In genomic region chr13:31476266-31476665, GRCh38 we compare ENCODE assay signal across 2 cellular contexts.
TF ChIP-seq lines count a peak whose summit lies in the region.

No MANE protein-coding gene starts in this region.

TF ChIP-seq in SK-N-SH, 30 proteins besides CTCF, POLR2A, EP300 and RAD21 (continued from another document):
- TF ChIP-seq REST (IDR thresholded peaks at IDR 0.05; ENCODE audit: low read depth, low read length): no peak
- TF ChIP-seq SIN3A (IDR thresholded peaks at IDR 0.05; ENCODE audit: borderline replicate concordance, low read depth, low read length): no peak
- no peak for TF ChIP-seq GABPA (IDR thresholded peaks at IDR 0.05; ENCODE audit: low read depth)
- no peak for TF ChIP-seq YY1 (IDR thresholded peaks at IDR 0.05; ENCODE audit: low read depth)
- no peak for TF ChIP-seq TCF12 (IDR thresholded peaks at IDR 0.05)
- TF ChIP-seq RFX5 (IDR thresholded peaks at IDR 0.05; ENCODE audit: low read length): no peak
- no peak for TF ChIP-seq USF1 (IDR thresholded peaks at IDR 0.05; ENCODE audit: borderline replicate concordance, low read depth)
- no peak for TF ChIP-seq FOSL2 (IDR thresholded peaks at IDR 0.05; ENCODE audit: borderline replicate concordance, low read depth)
- no peak for TF ChIP-seq ZBTB33 (IDR thresholded peaks at IDR 0.05; ENCODE audit: borderline replicate concordance, low read depth)
- TF ChIP-seq POLR2AphosphoS5 (IDR thresholded peaks at IDR 0.05; ENCODE audit: low read depth, low read length): no peak
- no peak for TF ChIP-seq IRF3 (IDR thresholded peaks at IDR 0.05; ENCODE audit: low read depth, low read length)
- no peak for TF ChIP-seq USF2 (IDR thresholded peaks at IDR 0.05; ENCODE audit: borderline replicate concordance, low read depth, low read length)
- TF ChIP-seq MXI1 (IDR thresholded peaks at IDR 0.05; ENCODE audit: low read depth, low read length): no peak
- no peak for TF ChIP-seq MAX (IDR thresholded peaks at IDR 0.05; ENCODE audit: low read depth)

TF ChIP-seq in SK-N-SH treated with all-trans-retinoic acid at 6 μM for 48 hours, 23 proteins besides CTCF, POLR2A, EP300 and RAD21 (continued from another document):
- TF ChIP-seq POU6F1 (CRISPR knock-in tag; IDR thresholded peaks at IDR 0.05; ENCODE audit: borderline replicate concordance, low read depth): no peak
- TF ChIP-seq ZC3H10 (CRISPR knock-in tag; IDR thresholded peaks at IDR 0.05): no peak
- TF ChIP-seq CSRNP3 (CRISPR knock-in tag; IDR thresholded peaks at IDR 0.05): no peak
- TF ChIP-seq TOX (CRISPR knock-in tag; IDR thresholded peaks at IDR 0.05; ENCODE audit: borderline replicate concordance): no peak
- no peak for TF ChIP-seq ZNF70 (CRISPR knock-in tag; IDR thresholded peaks at IDR 0.05)
- no peak for TF ChIP-seq SNAI2 (CRISPR knock-in tag; IDR thresholded peaks at IDR 0.05)
- no peak for TF ChIP-seq OSR1 (CRISPR knock-in tag; IDR thresholded peaks at IDR 0.05)
- no peak for TF ChIP-seq ZFP3 (CRISPR knock-in tag; IDR thresholded peaks at IDR 0.05)
- TF ChIP-seq PATZ1 (CRISPR knock-in tag; IDR thresholded peaks at IDR 0.05; ENCODE audit: borderline replicate concordance): no peak
- TF ChIP-seq TCF4 (CRISPR knock-in tag; IDR thresholded peaks at IDR 0.05; ENCODE audit: borderline replicate concordance): no peak
- no peak for TF ChIP-seq ARNTL (CRISPR knock-in tag; IDR thresholded peaks at IDR 0.05; ENCODE audit: borderline replicate concordance, low read depth)
- TF ChIP-seq ESRRG (CRISPR knock-in tag; IDR thresholded peaks at IDR 0.05): no peak
- TF ChIP-seq GLIS3 (CRISPR knock-in tag; IDR thresholded peaks at IDR 0.05): no peak
- TF ChIP-seq ISL1 (CRISPR knock-in tag; IDR thresholded peaks at IDR 0.05): no peak
